Comparison of ENCODE assay signal across 8 cellular contexts in genomic region chr7:106217089-106217542, GRCh38.
A peak's percentile ranks its signal among the peaks of the same experiment; 100 is the strongest.
DNase-seq lines count a peak whose midpoint lies in the region; ATAC-seq and TF ChIP-seq lines count a peak whose summit lies in the region.

No MANE protein-coding gene starts in this region.

- ATAC-seq in foreskin keratinocyte = peak; percentile 55
- no peak for ATAC-seq in GM18505 (IDR thresholded peaks at IDR 0.05; ENCODE audit: unreplicated experiment)

- H3K9me2 ChIP-seq in SK-N-SH = no peaks in the 10 kb centered on the region

- peaks cover 21% of the 10 kb centered on the region for H3F3A ChIP-seq in SK-N-SH (replicated peaks; ENCODE audit: insufficient read depth)

- no peak for TF ChIP-seq EP300 in SK-N-SH (IDR thresholded peaks at IDR 0.05; ENCODE audit: borderline replicate concordance in 1 of 2, low read depth in 1 of 2, low read length in 1 of 2)

- peak overlapping the region in 1 of 2 experiments; percentile 4; a peak in 2 of 4 replicates for H3K4me3 ChIP-seq in SK-N-SH (ENCODE audit: low read depth in 2 of 2, low read length in 1 of 2)

- 44% methylated on average over 7 of the region's 7 CpGs for WGBS in SK-N-SH (ENCODE audit: low lambda C conversion rate)

- H3K4me2 ChIP-seq in SK-N-SH = peak overlapping the region; percentile 57

- no peak for TF ChIP-seq POLR2A in GM18505 (IDR thresholded peaks at IDR 0.05; ENCODE audit: borderline replicate concordance, extremely low read depth, insufficient read depth, insufficient read length)

- peak overlapping the region; percentile 58 for H2AFZ ChIP-seq in SK-N-SH (ENCODE audit: low read depth)

- no peaks in the 10 kb centered on the region for H3K79me2 ChIP-seq in SK-N-SH (ENCODE audit: insufficient read depth)

- POLR2A ChIA-PET in SK-N-SH (lab: Yijun Ruan, JAX) = interaction anchor here (0.8 kb wide), 1 partner anchor 68 kb away, joined by 3 read pairs; the partner anchor contains the start of gene NAMPT
- POLR2A ChIA-PET in GM10248 (lab: Yijun Ruan, JAX) = no interaction called here

- H3K4me1 ChIP-seq in SK-N-SH (ENCODE audit: control insufficient read depth in 1 of 2, insufficient read depth in 2 of 2, low read depth in 1 of 2, low read length in 1 of 2) (peaks cover 4 to 15% of the 10 kb centered on the region in 2 experiments; a peak in 3 of 4 replicates), foreskin keratinocyte (peaks cover 11% of the 10 kb centered on the region)

- TF ChIP-seq RAD21 in SK-N-SH (IDR thresholded peaks at IDR 0.05; ENCODE audit: low read length) = no peak

- no peaks in the 10 kb centered on the region for H3K36me3 ChIP-seq in SK-N-SH (replicated peaks in 1 of 2; ENCODE audit: control insufficient read depth in 1 of 2, insufficient read depth in 2 of 2, low read length in 1 of 2)

- peak; percentile 72 for DNase-seq in DMS53 (lab: John Stamatoyannopoulos, UW)
- no peak for DNase-seq in SK-N-SH
- DNase-seq in foreskin keratinocyte = peak in 1 of 2 donors; percentile 9
- DNase-seq in pulmonary artery endothelial cell (ENCODE audit: low read depth, low spot score) = peak; percentile 86
- DNase-seq in GOT3 (lab: John Stamatoyannopoulos, UW) = no peak
- DNase-seq in effector CD4-positive, alpha-beta T cell = no peak
- no peak for DNase-seq in GM10248 (ENCODE audit: extremely low spot score)

- no peaks in the 10 kb centered on the region for H4K20me1 ChIP-seq in SK-N-SH (ENCODE audit: insufficient read depth)

- H3K27me3 ChIP-seq in SK-N-SH (ENCODE audit: insufficient read depth) (no peaks in the 10 kb centered on the region), foreskin keratinocyte (no peaks in the 10 kb centered on the region)

- peak overlapping the region; percentile 8; the same call in 1 of the 2 replicates for H3K9ac ChIP-seq in SK-N-SH

- peak overlapping the region; percentile 17 to 92; a peak in 3 of 4 replicates for H3K27ac ChIP-seq in SK-N-SH (ENCODE audit: low read depth in 2 of 2, low read length in 1 of 2)
- no peak overlapping the region for H3K27ac ChIP-seq in foreskin keratinocyte

- H3K9me3 ChIP-seq in SK-N-SH = no peaks in the 10 kb centered on the region

- CTCF ChIA-PET in SK-N-SH (lab: Yijun Ruan, JAX) = interaction anchor here (0.8 to 4.4 kb wide), 4 partner anchors 10 to 565 kb away, joined by 3 to 22 read pairs (median 4); no protein-coding TSS in a partner anchor
- CTCF ChIA-PET in GM10248 (lab: Yijun Ruan, JAX) = interaction anchor here (1.1 to 2.1 kb wide), 2 partner anchors 9 to 11 kb away, joined by 4 read pairs; no protein-coding TSS in a partner anchor

- TF ChIP-seq CTCF in SK-N-SH (IDR thresholded peaks at IDR 0.05) (no peak), foreskin keratinocyte (conservative IDR thresholded peaks at IDR 0.05) (no peak), GM10248 (IDR thresholded peaks at IDR 0.05; ENCODE audit: control extremely low read depth, extremely low read depth, low read depth, missing control alignments) (no peak)

TF ChIP-seq in SK-N-SH, 30 proteins besides CTCF, POLR2A, EP300 and RAD21:
- TF ChIP-seq USF2 (IDR thresholded peaks at IDR 0.05; ENCODE audit: borderline replicate concordance, low read depth, low read length) = no peak
- no peak for TF ChIP-seq FOXJ3 (CRISPR knock-in tag; IDR thresholded peaks at IDR 0.05)
- TF ChIP-seq PBX3 (IDR thresholded peaks at IDR 0.05) = peak; percentile 29; the same call in 1 of the 2 replicates
- TF ChIP-seq SMC3 (IDR thresholded peaks at IDR 0.05; ENCODE audit: low read depth, low read length) = no peak
- TF ChIP-seq MAX (IDR thresholded peaks at IDR 0.05; ENCODE audit: low read depth) = peak; percentile 64; the same call in 1 of the 2 replicates

Comparison
In these comparisons a context has a peak if more than half of its experiments do, and no peak if none do; other contexts are left out.
1. DNase-seq: peak in DMS53 (single experiment) and pulmonary artery endothelial cell (single experiment); none in SK-N-SH (single experiment), GOT3 (single experiment), effector CD4-positive, alpha-beta T cell (single experiment) and GM10248 (single experiment).